In genomic region chr17:4945176-4945943, GRCh38 we compare ENCODE assay signal across 8 cellular contexts. TPM values are rescaled to one million over a fixed set of nuclear protein-coding genes. Genes with fewer than 3 reads are reported as not detected.
DNase-seq lines count a peak whose midpoint lies in the region; ATAC-seq and TF ChIP-seq lines count a peak whose summit lies in the region.

No MANE protein-coding gene starts in this region.

- peak overlapping the region; percentile 54 for H3K9ac ChIP-seq in muscle layer of colon (ENCODE audit: low read length)

- peaks cover 64% of the 10 kb centered on the region for H3K4me1 ChIP-seq in effector memory CD4-positive, alpha-beta T cell (ENCODE audit: control insufficient read depth, insufficient read depth, low read length, poor library complexity, severe bottlenecking)
- H3K4me1 ChIP-seq in muscle layer of colon (ENCODE audit: insufficient read depth, low read length), result peaks cover 58% of the 10 kb centered on the region

- H3K4me1 Mint-ChIP-seq in stimulated activated effector memory CD8-positive, alpha-beta T cell treated with anti-CD3 and anti-CD28 coated beads, Interleukin-12 subunit alpha, Interleukin-12 subunit beta, amount 100 ng/mL, for 72 hours, result peaks cover 71% of the 10 kb centered on the region

- H3K9me3 Mint-ChIP-seq in stimulated activated effector memory CD8-positive, alpha-beta T cell treated with anti-CD3 and anti-CD28 coated beads, Interleukin-12 subunit alpha, Interleukin-12 subunit beta, amount 100 ng/mL, for 72 hours, result no peaks in the 10 kb centered on the region

- peak overlapping the region; percentile 93 for H3K4me3 Mint-ChIP-seq in stimulated activated effector memory CD8-positive, alpha-beta T cell treated with anti-CD3 and anti-CD28 coated beads, Interleukin-12 subunit alpha, Interleukin-12 subunit beta, amount 100 ng/mL, for 72 hours

- H3K9me3 ChIP-seq in MG63 (no peaks in the 10 kb centered on the region), muscle layer of colon (ENCODE audit: low read length) (no peaks in the 10 kb centered on the region)
- no peaks in the 10 kb centered on the region for H3K9me3 ChIP-seq in effector memory CD4-positive, alpha-beta T cell (ENCODE audit: control insufficient read depth, low read length)

- peak; percentile 63 for ATAC-seq in stimulated activated effector memory CD8-positive, alpha-beta T cell treated with anti-CD3 and anti-CD28 coated beads, Interleukin-12 subunit alpha, Interleukin-12 subunit beta, amount 100 ng/mL, for 72 hours
- no peak for ATAC-seq in GM19023 (IDR thresholded peaks at IDR 0.05; ENCODE audit: unreplicated experiment)

- peak overlapping the region; percentile 94 for H3K27ac ChIP-seq in effector memory CD4-positive, alpha-beta T cell (ENCODE audit: insufficient read depth, low read length, poor library complexity, severe bottlenecking)
- H3K27ac ChIP-seq in muscle layer of colon (ENCODE audit: low read depth, low read length), result peak overlapping the region; percentile 84

- H3K27ac Mint-ChIP-seq in stimulated activated effector memory CD8-positive, alpha-beta T cell treated with anti-CD3 and anti-CD28 coated beads, Interleukin-12 subunit alpha, Interleukin-12 subunit beta, amount 100 ng/mL, for 72 hours, result peak overlapping the region; percentile 99

- peaks cover 90% of the 10 kb centered on the region for H3K36me3 Mint-ChIP-seq in stimulated activated effector memory CD8-positive, alpha-beta T cell treated with anti-CD3 and anti-CD28 coated beads, Interleukin-12 subunit alpha, Interleukin-12 subunit beta, amount 100 ng/mL, for 72 hours

- H3K27me3 ChIP-seq in MG63 (no peaks in the 10 kb centered on the region), muscle layer of colon (ENCODE audit: control insufficient read depth in 1 of 2, insufficient read depth in 2 of 2, low read length in 2 of 2) (no peaks in the 10 kb centered on the region)
- no peaks in the 10 kb centered on the region for H3K27me3 ChIP-seq in effector memory CD4-positive, alpha-beta T cell (replicated peaks; ENCODE audit: control insufficient read depth, insufficient read depth, low read length, poor library complexity, severe bottlenecking)

- H3K4me3 ChIP-seq in GM12865 (ENCODE audit: low read depth, low read length) (peak overlapping the region; percentile 81), MG63 (peak overlapping the region; percentile 89), muscle layer of colon (ENCODE audit: low read depth in 1 of 2, low read length in 2 of 2) (peak overlapping the region in 1 of 2 donors; percentile 72)
- H3K4me3 ChIP-seq in effector memory CD4-positive, alpha-beta T cell (ENCODE audit: insufficient read depth, low read depth, low read length, poor library complexity, severe bottlenecking), result peak overlapping the region; percentile 46

- TF ChIP-seq CTCF in GM12865 (IDR thresholded peaks at IDR 0.05; ENCODE audit: insufficient read depth, low read depth, low read length, missing control alignments), result no peak

- peak; percentile 91 for DNase-seq in GM12865 (ENCODE audit: low read depth)
- peak; percentile 91 for DNase-seq in MG63
- peak; percentile 72 to 84 for DNase-seq in activated CD4-positive, alpha-beta T cell treated with anti-CD3 and anti-CD28 coated beads, Interleukin-2, amount 50 U/mL, for 24 hours (ENCODE audit: low read depth in 1 of 2, low spot score in 1 of 2)
- DNase-seq in effector memory CD4-positive, alpha-beta T cell, result peak; percentile 56 to 71 (median 65)
- peak; percentile 71 to 91 for DNase-seq in stimulated activated effector memory CD8-positive, alpha-beta T cell treated with anti-CD3 and anti-CD28 coated beads, Interleukin-12 subunit alpha, Interleukin-12 subunit beta, amount 100 ng/mL, for 72 hours (ENCODE audit: low spot score in 2 of 2)
- DNase-seq in NCI-H2029 treated with DMSO at 0.1 percent for 48 hours (lab: John Stamatoyannopoulos, UW), result no peak

- peaks cover 54% of the 10 kb centered on the region for H3K36me3 ChIP-seq in MG63
- peaks cover 33% of the 10 kb centered on the region for H3K36me3 ChIP-seq in effector memory CD4-positive, alpha-beta T cell (ENCODE audit: control insufficient read depth, insufficient read depth, low read length)
- peaks cover 48% of the 10 kb centered on the region for H3K36me3 ChIP-seq in muscle layer of colon (ENCODE audit: insufficient read depth, low read length)

RNA-seq across cellular contexts. Expression of gene PFN1, which starts 3.0 kb away (rescaled TPM):
- total RNA-seq in MG63 (2014; rRNA removed; shearing (Covaris generic); ENCODE audit: low replicate concordance), result 182 and 263 TPM in 2 replicates

RNA-seq across cellular contexts. Expression of gene RNF167, which starts 5.3 kb away (rescaled TPM):
- total RNA-seq in MG63 (2014; rRNA removed; shearing (Covaris generic); ENCODE audit: low replicate concordance), result 20.4 and 29.9 TPM in 2 replicates

RNA-seq across cellular contexts. Expression of gene SLC25A11, which starts 5.5 kb away (rescaled TPM):
- total RNA-seq in MG63 (2014; rRNA removed; shearing (Covaris generic); ENCODE audit: low replicate concordance), result 48.0 and 87.3 TPM in 2 replicates

RNA-seq across cellular contexts. Expression of gene ENO3, which starts 5.6 kb away (rescaled TPM):
- total RNA-seq in MG63 (2014; rRNA removed; shearing (Covaris generic); ENCODE audit: low replicate concordance), result 1.3 TPM in 1 of 2 replicates, not detected in the other

RNA-seq across cellular contexts. Expression of gene GP1BA, which starts 13.3 kb away (rescaled TPM):
- not detected in 2 replicates for total RNA-seq in MG63 (2014; rRNA removed; shearing (Covaris generic); ENCODE audit: low replicate concordance)
